1 cellular context compared by ENCODE assay signal in the genomic region with DNA sequence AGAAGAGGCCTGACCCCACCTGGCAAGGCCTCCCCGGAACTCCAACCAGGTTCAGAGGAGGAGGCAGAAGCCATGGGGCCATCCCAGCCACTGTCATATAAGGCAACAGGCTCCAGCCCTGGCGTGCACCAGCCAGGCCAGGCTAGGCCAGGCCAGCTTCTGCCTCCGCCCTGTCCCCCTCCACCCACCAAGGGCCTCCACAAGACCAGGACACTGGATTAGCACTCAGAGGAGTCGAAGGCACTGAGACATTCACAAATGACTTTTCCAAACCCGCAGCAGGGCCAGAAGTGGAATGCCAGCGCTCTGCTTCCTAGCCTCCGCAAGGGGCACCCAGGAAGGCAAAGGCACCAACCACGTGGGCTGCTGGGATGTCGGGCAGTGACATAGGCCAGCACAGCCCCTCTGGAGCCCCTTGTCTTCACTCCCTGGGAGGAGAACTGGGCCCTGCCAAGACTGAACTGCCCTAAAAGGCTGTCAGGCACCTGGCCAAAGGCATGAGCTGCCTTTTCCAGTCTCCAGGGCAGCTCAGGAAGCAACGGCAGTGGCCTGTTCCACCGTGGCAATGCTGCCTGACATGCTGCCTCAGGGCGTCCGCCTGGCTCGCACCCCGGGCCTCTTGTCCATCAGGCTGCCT.
A peak's percentile ranks its signal among the peaks of the same experiment; 100 is the strongest.
TF ChIP-seq lines count a peak whose summit lies in the region.

No MANE protein-coding gene starts in this region.

TF ChIP-seq in H1, 55 proteins besides CTCF, POLR2A, EP300 and RAD21 (continued from another document):
- TF ChIP-seq, protein P1, sequence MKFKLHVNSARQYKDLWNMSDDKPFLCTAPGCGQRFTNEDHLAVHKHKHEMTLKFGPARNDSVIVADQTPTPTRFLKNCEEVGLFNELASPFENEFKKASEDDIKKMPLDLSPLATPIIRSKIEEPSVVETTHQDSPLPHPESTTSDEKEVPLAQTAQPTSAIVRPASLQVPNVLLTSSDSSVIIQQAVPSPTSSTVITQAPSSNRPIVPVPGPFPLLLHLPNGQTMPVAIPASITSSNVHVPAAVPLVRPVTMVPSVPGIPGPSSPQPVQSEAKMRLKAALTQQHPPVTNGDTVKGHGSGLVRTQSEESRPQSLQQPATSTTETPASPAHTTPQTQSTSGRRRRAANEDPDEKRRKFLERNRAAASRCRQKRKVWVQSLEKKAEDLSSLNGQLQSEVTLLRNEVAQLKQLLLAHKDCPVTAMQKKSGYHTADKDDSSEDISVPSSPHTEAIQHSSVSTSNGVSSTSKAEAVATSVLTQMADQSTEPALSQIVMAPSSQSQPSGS (IDR thresholded peaks at IDR 0.05; ENCODE audit: low read length), result 0 out of 2 replicates have a peak, but pooled peaks have one; percentile 35
- TF ChIP-seq CHD1 (IDR thresholded peaks at IDR 0.05; ENCODE audit: low read depth, low read length), result no peak
- no peak for TF ChIP-seq ASH2L (IDR thresholded peaks at IDR 0.05; ENCODE audit: low read length)
- TF ChIP-seq SUZ12 (IDR thresholded peaks at IDR 0.05; ENCODE audit: low read length), result no peak
- TF ChIP-seq CHD2 (IDR thresholded peaks at IDR 0.05; ENCODE audit: low read length), result no peak
- no peak for TF ChIP-seq YY1 (IDR thresholded peaks at IDR 0.05; ENCODE audit: low read depth, low read length)
- TF ChIP-seq GTF2F1 (IDR thresholded peaks at IDR 0.05; ENCODE audit: borderline replicate concordance, low read depth, low read length), result no peak
- peak; percentile 24; the same call in 1 of the 2 replicates for TF ChIP-seq CREB1 (IDR thresholded peaks at IDR 0.05)
- TF ChIP-seq HDAC6 (IDR thresholded peaks at IDR 0.05; ENCODE audit: low read depth, low read length), result no peak
- TF ChIP-seq RNF2 (IDR thresholded peaks at IDR 0.05; ENCODE audit: borderline replicate concordance, low read depth, low read length, missing control alignments, poor library complexity, severe bottlenecking), result no peak
- TF ChIP-seq CBX8 (IDR thresholded peaks at IDR 0.05; ENCODE audit: borderline replicate concordance, low read depth, low read length), result no peak
- peak; percentile 98 for TF ChIP-seq SP1 (IDR thresholded peaks at IDR 0.05; ENCODE audit: low read depth, low read length)
- no peak for TF ChIP-seq KDM5A (IDR thresholded peaks at IDR 0.05; ENCODE audit: low read length)
- TF ChIP-seq BACH1 (IDR thresholded peaks at IDR 0.05; ENCODE audit: low read length), result no peak
- TF ChIP-seq TAF1 (IDR thresholded peaks at IDR 0.05; ENCODE audit: low read depth, low read length), result peak; percentile 53; the same call in 1 of the 2 replicates
- 0 out of 4 replicates have a peak, but pooled peaks of 1 of the 2 experiments have one; percentile 56 for TF ChIP-seq SIN3A (conservative IDR thresholded peaks at IDR 0.05 in 1 of 2, IDR thresholded peaks at IDR 0.05 in 1 of 2; ENCODE audit: low read depth in 1 of 2, low read length in 2 of 2)
- TF ChIP-seq SIRT6 (IDR thresholded peaks at IDR 0.05; ENCODE audit: low read length), result no peak
- TF ChIP-seq, protein P2, sequence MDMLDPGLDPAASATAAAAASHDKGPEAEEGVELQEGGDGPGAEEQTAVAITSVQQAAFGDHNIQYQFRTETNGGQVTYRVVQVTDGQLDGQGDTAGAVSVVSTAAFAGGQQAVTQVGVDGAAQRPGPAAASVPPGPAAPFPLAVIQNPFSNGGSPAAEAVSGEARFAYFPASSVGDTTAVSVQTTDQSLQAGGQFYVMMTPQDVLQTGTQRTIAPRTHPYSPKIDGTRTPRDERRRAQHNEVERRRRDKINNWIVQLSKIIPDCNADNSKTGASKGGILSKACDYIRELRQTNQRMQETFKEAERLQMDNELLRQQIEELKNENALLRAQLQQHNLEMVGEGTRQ (IDR thresholded peaks at IDR 0.05; ENCODE audit: low read length), result 0 out of 2 replicates have a peak, but pooled peaks have one; percentile 7
- TF ChIP-seq, protein P3, sequence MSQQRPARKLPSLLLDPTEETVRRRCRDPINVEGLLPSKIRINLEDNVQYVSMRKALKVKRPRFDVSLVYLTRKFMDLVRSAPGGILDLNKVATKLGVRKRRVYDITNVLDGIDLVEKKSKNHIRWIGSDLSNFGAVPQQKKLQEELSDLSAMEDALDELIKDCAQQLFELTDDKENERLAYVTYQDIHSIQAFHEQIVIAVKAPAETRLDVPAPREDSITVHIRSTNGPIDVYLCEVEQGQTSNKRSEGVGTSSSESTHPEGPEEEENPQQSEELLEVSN (IDR thresholded peaks at IDR 0.05), result no peak; the same call in 1 of the 2 replicates
- TF ChIP-seq RFX5 (IDR thresholded peaks at IDR 0.05; ENCODE audit: borderline replicate concordance, low read depth, low read length), result peak; percentile 41; the same call in 1 of the 2 replicates
- TF ChIP-seq JUN (IDR thresholded peaks at IDR 0.05; ENCODE audit: low read depth, low read length), result peak; percentile 68; the same call in 1 of the 2 replicates
- peak; percentile 36; the same call in 1 of the 2 replicates for TF ChIP-seq TBP (IDR thresholded peaks at IDR 0.05; ENCODE audit: low read depth, low read length)
- no peak for TF ChIP-seq CEBPB (IDR thresholded peaks at IDR 0.05; ENCODE audit: low read depth, low read length)
- TF ChIP-seq, protein P4, sequence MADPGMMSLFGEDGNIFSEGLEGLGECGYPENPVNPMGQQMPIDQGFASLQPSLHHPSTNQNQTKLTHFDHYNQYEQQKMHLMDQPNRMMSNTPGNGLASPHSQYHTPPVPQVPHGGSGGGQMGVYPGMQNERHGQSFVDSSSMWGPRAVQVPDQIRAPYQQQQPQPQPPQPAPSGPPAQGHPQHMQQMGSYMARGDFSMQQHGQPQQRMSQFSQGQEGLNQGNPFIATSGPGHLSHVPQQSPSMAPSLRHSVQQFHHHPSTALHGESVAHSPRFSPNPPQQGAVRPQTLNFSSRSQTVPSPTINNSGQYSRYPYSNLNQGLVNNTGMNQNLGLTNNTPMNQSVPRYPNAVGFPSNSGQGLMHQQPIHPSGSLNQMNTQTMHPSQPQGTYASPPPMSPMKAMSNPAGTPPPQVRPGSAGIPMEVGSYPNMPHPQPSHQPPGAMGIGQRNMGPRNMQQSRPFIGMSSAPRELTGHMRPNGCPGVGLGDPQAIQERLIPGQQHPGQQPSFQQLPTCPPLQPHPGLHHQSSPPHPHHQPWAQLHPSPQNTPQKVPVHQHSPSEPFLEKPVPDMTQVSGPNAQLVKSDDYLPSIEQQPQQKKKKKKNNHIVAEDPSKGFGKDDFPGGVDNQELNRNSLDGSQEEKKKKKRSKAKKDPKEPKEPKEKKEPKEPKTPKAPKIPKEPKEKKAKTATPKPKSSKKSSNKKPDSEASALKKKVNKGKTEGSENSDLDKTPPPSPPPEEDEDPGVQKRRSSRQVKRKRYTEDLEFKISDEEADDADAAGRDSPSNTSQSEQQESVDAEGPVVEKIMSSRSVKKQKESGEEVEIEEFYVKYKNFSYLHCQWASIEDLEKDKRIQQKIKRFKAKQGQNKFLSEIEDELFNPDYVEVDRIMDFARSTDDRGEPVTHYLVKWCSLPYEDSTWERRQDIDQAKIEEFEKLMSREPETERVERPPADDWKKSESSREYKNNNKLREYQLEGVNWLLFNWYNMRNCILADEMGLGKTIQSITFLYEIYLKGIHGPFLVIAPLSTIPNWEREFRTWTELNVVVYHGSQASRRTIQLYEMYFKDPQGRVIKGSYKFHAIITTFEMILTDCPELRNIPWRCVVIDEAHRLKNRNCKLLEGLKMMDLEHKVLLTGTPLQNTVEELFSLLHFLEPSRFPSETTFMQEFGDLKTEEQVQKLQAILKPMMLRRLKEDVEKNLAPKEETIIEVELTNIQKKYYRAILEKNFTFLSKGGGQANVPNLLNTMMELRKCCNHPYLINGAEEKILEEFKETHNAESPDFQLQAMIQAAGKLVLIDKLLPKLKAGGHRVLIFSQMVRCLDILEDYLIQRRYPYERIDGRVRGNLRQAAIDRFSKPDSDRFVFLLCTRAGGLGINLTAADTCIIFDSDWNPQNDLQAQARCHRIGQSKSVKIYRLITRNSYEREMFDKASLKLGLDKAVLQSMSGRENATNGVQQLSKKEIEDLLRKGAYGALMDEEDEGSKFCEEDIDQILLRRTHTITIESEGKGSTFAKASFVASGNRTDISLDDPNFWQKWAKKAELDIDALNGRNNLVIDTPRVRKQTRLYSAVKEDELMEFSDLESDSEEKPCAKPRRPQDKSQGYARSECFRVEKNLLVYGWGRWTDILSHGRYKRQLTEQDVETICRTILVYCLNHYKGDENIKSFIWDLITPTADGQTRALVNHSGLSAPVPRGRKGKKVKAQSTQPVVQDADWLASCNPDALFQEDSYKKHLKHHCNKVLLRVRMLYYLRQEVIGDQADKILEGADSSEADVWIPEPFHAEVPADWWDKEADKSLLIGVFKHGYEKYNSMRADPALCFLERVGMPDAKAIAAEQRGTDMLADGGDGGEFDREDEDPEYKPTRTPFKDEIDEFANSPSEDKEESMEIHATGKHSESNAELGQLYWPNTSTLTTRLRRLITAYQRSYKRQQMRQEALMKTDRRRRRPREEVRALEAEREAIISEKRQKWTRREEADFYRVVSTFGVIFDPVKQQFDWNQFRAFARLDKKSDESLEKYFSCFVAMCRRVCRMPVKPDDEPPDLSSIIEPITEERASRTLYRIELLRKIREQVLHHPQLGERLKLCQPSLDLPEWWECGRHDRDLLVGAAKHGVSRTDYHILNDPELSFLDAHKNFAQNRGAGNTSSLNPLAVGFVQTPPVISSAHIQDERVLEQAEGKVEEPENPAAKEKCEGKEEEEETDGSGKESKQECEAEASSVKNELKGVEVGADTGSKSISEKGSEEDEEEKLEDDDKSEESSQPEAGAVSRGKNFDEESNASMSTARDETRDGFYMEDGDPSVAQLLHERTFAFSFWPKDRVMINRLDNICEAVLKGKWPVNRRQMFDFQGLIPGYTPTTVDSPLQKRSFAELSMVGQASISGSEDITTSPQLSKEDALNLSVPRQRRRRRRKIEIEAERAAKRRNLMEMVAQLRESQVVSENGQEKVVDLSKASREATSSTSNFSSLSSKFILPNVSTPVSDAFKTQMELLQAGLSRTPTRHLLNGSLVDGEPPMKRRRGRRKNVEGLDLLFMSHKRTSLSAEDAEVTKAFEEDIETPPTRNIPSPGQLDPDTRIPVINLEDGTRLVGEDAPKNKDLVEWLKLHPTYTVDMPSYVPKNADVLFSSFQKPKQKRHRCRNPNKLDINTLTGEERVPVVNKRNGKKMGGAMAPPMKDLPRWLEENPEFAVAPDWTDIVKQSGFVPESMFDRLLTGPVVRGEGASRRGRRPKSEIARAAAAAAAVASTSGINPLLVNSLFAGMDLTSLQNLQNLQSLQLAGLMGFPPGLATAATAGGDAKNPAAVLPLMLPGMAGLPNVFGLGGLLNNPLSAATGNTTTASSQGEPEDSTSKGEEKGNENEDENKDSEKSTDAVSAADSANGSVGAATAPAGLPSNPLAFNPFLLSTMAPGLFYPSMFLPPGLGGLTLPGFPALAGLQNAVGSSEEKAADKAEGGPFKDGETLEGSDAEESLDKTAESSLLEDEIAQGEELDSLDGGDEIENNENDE (IDR thresholded peaks at IDR 0.05; ENCODE audit: insufficient replicate concordance, low read length), result no peak
- TF ChIP-seq GABPA (IDR thresholded peaks at IDR 0.05; ENCODE audit: borderline replicate concordance, insufficient read depth, low read length), result no peak
- TF ChIP-seq EZH2 (IDR thresholded peaks at IDR 0.05; ENCODE audit: low read depth, low read length, severe bottlenecking), result no peak
- no peak for TF ChIP-seq PHF8 (conservative IDR thresholded peaks at IDR 0.05; ENCODE audit: low read depth, low read length)
- no peak for TF ChIP-seq JUND (IDR thresholded peaks at IDR 0.05; ENCODE audit: low read length)
- TF ChIP-seq MAFK (IDR thresholded peaks at IDR 0.05; ENCODE audit: low read depth, low read length), result no peak
- no peak for TF ChIP-seq SIX5 (IDR thresholded peaks at IDR 0.05; ENCODE audit: low read depth, low read length)
- no peak for TF ChIP-seq FOSL1 (IDR thresholded peaks at IDR 0.05; ENCODE audit: insufficient read depth, low read depth, low read length)
- TF ChIP-seq ZNF274 (IDR thresholded peaks at IDR 0.05; ENCODE audit: borderline replicate concordance, extremely low read depth, low read length), result no peak
- TF ChIP-seq RXRA (IDR thresholded peaks at IDR 0.05; ENCODE audit: insufficient read depth, low read depth, low read length), result no peak
- no peak for TF ChIP-seq KDM4A (IDR thresholded peaks at IDR 0.05; ENCODE audit: low read depth, low read length, severe bottlenecking)
- TF ChIP-seq SRF (IDR thresholded peaks at IDR 0.05; ENCODE audit: low read depth, low read length), result peak; percentile 39; the same call in 1 of the 2 replicates
- no peak for TF ChIP-seq TEAD4 (IDR thresholded peaks at IDR 0.05; ENCODE audit: low read depth, low read length)
- no peak for TF ChIP-seq BRCA1 (IDR thresholded peaks at IDR 0.05; ENCODE audit: low read depth, low read length)
